17 cellular contexts compared by ENCODE assay signal in the genomic region with DNA sequence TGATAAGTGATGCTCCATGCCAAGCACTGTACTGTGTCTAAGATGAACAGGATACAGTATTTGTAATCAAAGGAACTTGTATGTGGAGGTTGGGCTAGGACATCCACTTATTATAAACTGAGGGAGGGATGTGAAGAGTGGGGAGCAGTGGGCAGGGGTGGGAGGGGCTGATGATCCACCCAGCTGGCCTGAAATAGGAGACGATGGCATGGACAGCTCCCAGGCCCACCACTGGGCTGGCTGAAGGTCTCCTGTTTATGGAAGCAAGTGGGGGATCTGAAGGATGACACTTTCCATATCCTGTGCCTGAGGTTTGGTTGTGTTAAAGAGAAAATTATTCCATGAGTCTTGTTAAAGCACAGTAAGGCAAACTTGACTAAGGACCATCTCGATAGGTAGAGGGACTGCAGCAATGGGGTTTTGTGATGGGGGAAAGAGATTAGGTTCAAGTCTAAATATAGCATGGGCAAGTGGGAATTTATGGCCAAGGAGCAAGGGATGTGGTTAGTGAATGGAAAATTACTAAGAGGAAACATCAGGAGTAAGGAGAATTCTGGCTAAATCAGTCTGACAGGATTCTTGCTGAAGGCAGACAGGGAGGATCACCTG.
DNase-seq lines count a peak whose midpoint lies in the region; ATAC-seq and TF ChIP-seq lines count a peak whose summit lies in the region.
"Had no signal": no experiment of that assay in that cellular context is flagged by ENCODE, and none has a peak within 500 bp of the region (broad histone marks: within the 10 kb centered on the region; RNA-seq: fewer than 3 reads in every experiment).

No MANE protein-coding gene starts in this region.

- H3K14ac ChIP-seq in H9 (ENCODE audit: insufficient read depth, low read length) = no peak overlapping the region

- H3K4me3 Mint-ChIP-seq in H9 (no peak overlapping the region), brain (peak overlapping the region in 1 of 5 experiments; percentile 1), nephron progenitor cell (no peak overlapping the region)
- H3K4me3 Mint-ChIP-seq: neural progenitor cell; T-helper 1 cell treated with Interleukin-12 subunit alpha and Interleukin-12 subunit beta and Interleukin-4 antibody, amounts not matched to agents 30 μg/mL and 1 μg/mL, for 36 hours had no signal

- H2AFZ ChIP-seq in H9 (ENCODE audit: low read length) = no peak overlapping the region
- H2AFZ ChIP-seq: neural progenitor cell had no signal

- no peak overlapping the region for H3K23ac ChIP-seq in H9 (ENCODE audit: insufficient read length, low read depth, low read length)

- H3K9me3 ChIP-seq in H9 (ENCODE audit: control insufficient read depth, low read depth, low read length) = no peaks in the 10 kb centered on the region
- H3K9me3 ChIP-seq: right atrium auricular region had no signal

- no peaks in the 10 kb centered on the region for H4K20me1 ChIP-seq in H9 (ENCODE audit: control insufficient read depth, insufficient read depth, insufficient read length)

- no peaks in the 10 kb centered on the region for H3K23me2 ChIP-seq in H9 (ENCODE audit: insufficient read length, low read depth, low read length, poor library complexity, severe bottlenecking)

- H2BK20ac ChIP-seq in H9 (ENCODE audit: low read depth, low read length, poor library complexity, severe bottlenecking) = no peak overlapping the region

- no peak overlapping the region for H2AK5ac ChIP-seq in H9 (ENCODE audit: insufficient read length, low read length)

- no peak overlapping the region for H2BK15ac ChIP-seq in H9 (ENCODE audit: low read depth, low read length)

- H3T11ph ChIP-seq in H9 (ENCODE audit: low read length) = no peak overlapping the region

- H3K9me3 Mint-ChIP-seq in H9 = no peaks in the 10 kb centered on the region
- no peaks in the 10 kb centered on the region for H3K9me3 Mint-ChIP-seq in brain
- H3K9me3 Mint-ChIP-seq in nephron progenitor cell = no peaks in the 10 kb centered on the region
- H3K9me3 Mint-ChIP-seq: neural progenitor cell; T-helper 1 cell treated with Interleukin-12 subunit alpha and Interleukin-12 subunit beta and Interleukin-4 antibody, amounts not matched to agents 30 μg/mL and 1 μg/mL, for 36 hours had no signal

- H3K9ac ChIP-seq in H9 (ENCODE audit: extremely low read depth, insufficient read length, low read length) = no peak overlapping the region
- H3K9ac ChIP-seq: neural progenitor cell had no signal

- no peak overlapping the region for H3K56ac ChIP-seq in H9 (ENCODE audit: insufficient read length, low read depth, low read length)

- H3K27ac ChIP-seq in H9 (ENCODE audit: insufficient read length, low read depth, low read length) = no peak overlapping the region
- H3K27ac ChIP-seq: neural progenitor cell, RWPE1 had no signal

- ATAC-seq in HG02623 (IDR thresholded peaks at IDR 0.05; ENCODE audit: unreplicated experiment) = no peak

- no peak overlapping the region for H3K4me2 ChIP-seq in H9 (ENCODE audit: insufficient read depth, insufficient read length, low read length)

- H2BK12ac ChIP-seq in H9 (ENCODE audit: insufficient read length, low read depth, low read length) = no peak overlapping the region

- no peak overlapping the region for H4K91ac ChIP-seq in H9 (ENCODE audit: insufficient read length, low read depth, low read length)

- H2BK5ac ChIP-seq in H9 (ENCODE audit: insufficient read length, low read length) = no peak overlapping the region

- H2BK120ac ChIP-seq in H9 (ENCODE audit: low read depth, low read length, poor library complexity, severe bottlenecking) = no peak overlapping the region

- peak overlapping the region in 2 of 3 experiments; percentile 8; a peak in 3 of 7 replicates for H3K27ac Mint-ChIP-seq in H9
- H3K27ac Mint-ChIP-seq in brain = peak overlapping the region in 3 of 5 experiments; percentile 6 to 36 (median 9)
- peak overlapping the region; percentile 16 for H3K27ac Mint-ChIP-seq in nephron progenitor cell
- H3K27ac Mint-ChIP-seq: neural progenitor cell; T-helper 1 cell treated with Interleukin-12 subunit alpha and Interleukin-12 subunit beta and Interleukin-4 antibody, amounts not matched to agents 30 μg/mL and 1 μg/mL, for 36 hours had no signal

- no peak overlapping the region for H4K5ac ChIP-seq in H9 (ENCODE audit: insufficient read length, low read depth, low read length)

- H3K36me3 Mint-ChIP-seq in H9 (ENCODE audit: insufficient read depth in 1 of 3, low read depth in 3 of 3) (no peaks in the 10 kb centered on the region), brain (no peaks in the 10 kb centered on the region), nephron progenitor cell (ENCODE audit: low read depth) (no peaks in the 10 kb centered on the region)
- H3K36me3 Mint-ChIP-seq: neural progenitor cell had no signal

- H4K8ac ChIP-seq in H9 (replicated peaks; ENCODE audit: insufficient read length, low read depth, low read length) = no peak overlapping the region

- peaks cover 42 to 46% of the 10 kb centered on the region in 2 experiments for H3K4me1 Mint-ChIP-seq in H9
- no peaks in the 10 kb centered on the region for H3K4me1 Mint-ChIP-seq in brain
- H3K4me1 Mint-ChIP-seq in nephron progenitor cell = peaks cover 22% of the 10 kb centered on the region

- H3K18ac ChIP-seq in H9 (ENCODE audit: insufficient read length, low read depth, low read length) = no peak overlapping the region

- H3K79me2 ChIP-seq in H9 (ENCODE audit: insufficient read depth, low read length) = peaks cover 2% of the 10 kb centered on the region; the same call in 1 of the 2 replicates

- H3K4ac ChIP-seq in H9 (ENCODE audit: low read depth, low read length) = no peak overlapping the region

- TF ChIP-seq CTCF in H9 (conservative IDR thresholded peaks at IDR 0.05) (no peak), brain (conservative IDR thresholded peaks at IDR 0.05) (no peak), nephron progenitor cell (IDR thresholded peaks at IDR 0.05) (no peak)

- no peaks in the 10 kb centered on the region for H3K79me1 ChIP-seq in H9 (ENCODE audit: insufficient read depth, low read depth, low read length, poor library complexity, severe bottlenecking)

- H3K4me1 ChIP-seq in H9 (ENCODE audit: insufficient read depth, low read length) = peaks cover 23% of the 10 kb centered on the region; the same call in 1 of the 2 replicates

- no CpG with 5 or more reads among the region's 2 CpGs for WGBS in H9 (ENCODE audit: extremely low coverage, insufficient read length, low lambda C conversion rate)

- DNase-seq in H9 = no peak
- DNase-seq in RPMI7951 (ENCODE audit: low read depth) = peak; percentile 76
- no peak for DNase-seq in nephron progenitor cell
- DNase-seq in pons (ENCODE audit: low spot score) = no peak
- DNase-seq in SIG-M5 treated with dmso at 0.1 percent for 504 hours (lab: John Stamatoyannopoulos, UW; ENCODE audit: unreplicated experiment) = no peak
- DNase-seq: activated CD4-positive, alpha-beta T cell treated with anti-CD3 and anti-CD28 coated beads for 1 hour; activated T-cell treated with anti-CD3 and anti-CD28 coated beads for 4 hours; C1 segment of cervical spinal cord; DND-41; NCI-H69; stimulated activated CD4-positive, alpha-beta T cell treated with anti-CD3 and anti-CD28 coated beads, Interleukin-1b, Interleukin-23, amount 100 ng/mL, for 48 hours had no signal

- no peaks in the 10 kb centered on the region for H3K27me3 ChIP-seq in H9 (ENCODE audit: insufficient read depth, low read length)
- H3K27me3 ChIP-seq: neural progenitor cell, right atrium auricular region had no signal

- H3K27me3 Mint-ChIP-seq in H9 (ENCODE audit: low read depth) (no peaks in the 10 kb centered on the region), brain (no peaks in the 10 kb centered on the region), nephron progenitor cell (ENCODE audit: low read depth, poor library complexity) (no peaks in the 10 kb centered on the region)
